In genomic region chr1:159067699-159068621, GRCh38 we compare ENCODE assay signal across 9 cellular contexts. TPM values are rescaled to one million over a fixed set of nuclear protein-coding genes. Genes with fewer than 3 reads are reported as not detected.
DNase-seq lines count a peak whose midpoint lies in the region; ATAC-seq, FAIRE-seq and TF ChIP-seq lines count a peak whose summit lies in the region.
"Had no signal": no experiment of that assay in that cellular context is flagged by ENCODE, and none has a peak within 500 bp of the region (broad histone marks: within the 10 kb centered on the region; RNA-seq: fewer than 3 reads in every experiment).

No MANE protein-coding gene starts in this region.

- DNase-seq in GM12891 (ENCODE audit: insufficient read length, low spot score) (no peak), HL-60 (ENCODE audit: low read depth in 1 of 2, low spot score in 1 of 2) (peak; percentile 45 to 71), bronchial epithelial cell (ENCODE audit: low read depth) (peak; percentile 46), uterus (no peak), cerebellar nuclear complex (lab: John Stamatoyannopoulos, UW) (no peak), MCF 10A (ENCODE audit: unreplicated experiment) (no peak)
- DNase-seq in stimulated activated naive CD8-positive, alpha-beta T cell treated with anti-CD3 and anti-CD28 coated beads, Interleukin-15, amount 100 ng/mL, for 72 hours = no peak

- FAIRE-seq in GM12891 (lab: Jason Lieb, UNC) (peak; percentile 95), bronchial epithelial cell (lab: Jason Lieb, UNC) (no peak)
- FAIRE-seq: colon had no signal

- peak; percentile 90 for ATAC-seq in GM21423 (IDR thresholded peaks at IDR 0.05; ENCODE audit: unreplicated experiment)
- ATAC-seq in stimulated activated naive CD8-positive, alpha-beta T cell treated with anti-CD3 and anti-CD28 coated beads, Interleukin-15, amount 100 ng/mL, for 72 hours = peak; percentile 62

- TF ChIP-seq POLR2A in GM12891 (IDR thresholded peaks at IDR 0.05; ENCODE audit: low read depth, low read length) (0 out of 2 replicates have a peak, but pooled peaks have one; percentile 27), uterus (IDR thresholded peaks at IDR 0.05) (no peak)

- CTCF ChIA-PET in MCF 10A (lab: Yijun Ruan, JAX) = interaction anchor here (0.6 to 7.0 kb wide), 14 partner anchors 8 to 1102 kb away, joined by 3 to 119 read pairs (median 4); partner anchors contain the start of gene AIM2

- no peaks in the 10 kb centered on the region for H3K9me3 Mint-ChIP-seq in stimulated activated naive CD8-positive, alpha-beta T cell treated with anti-CD3 and anti-CD28 coated beads, Interleukin-15, amount 100 ng/mL, for 72 hours
- no peaks in the 10 kb centered on the region for H3K9me3 Mint-ChIP-seq in MCF 10A (ENCODE audit: unreplicated experiment)

- H3K27ac ChIP-seq in HL-60 (replicated peaks) (no peak overlapping the region), uterus (no peak overlapping the region)

- H3K27me3 ChIP-seq in HL-60 (ENCODE audit: insufficient read depth, poor library complexity, severe bottlenecking) (no peaks in the 10 kb centered on the region), bronchial epithelial cell (ENCODE audit: control insufficient read depth, insufficient read depth, low read length) (no peaks in the 10 kb centered on the region), uterus (no peaks in the 10 kb centered on the region)

- TF ChIP-seq CTCF in HL-60 (IDR thresholded peaks at IDR 0.05; ENCODE audit: insufficient read depth, low read length) = no peak
- TF ChIP-seq CTCF in bronchial epithelial cell (IDR thresholded peaks at IDR 0.05; ENCODE audit: insufficient read depth, low read length, severe bottlenecking) = no peak
- no peak for TF ChIP-seq CTCF in uterus (IDR thresholded peaks at IDR 0.05)
- no peak for TF ChIP-seq CTCF in MCF 10A (IDR thresholded peaks at IDR 0.05; ENCODE audit: unreplicated experiment)

- H3K27ac Mint-ChIP-seq in stimulated activated naive CD8-positive, alpha-beta T cell treated with anti-CD3 and anti-CD28 coated beads, Interleukin-15, amount 100 ng/mL, for 72 hours = peak overlapping the region; percentile 94 to 96
- H3K27ac Mint-ChIP-seq in MCF 10A (ENCODE audit: low read depth, unreplicated experiment) = no peak overlapping the region

- H3K27me3 Mint-ChIP-seq in stimulated activated naive CD8-positive, alpha-beta T cell treated with anti-CD3 and anti-CD28 coated beads, Interleukin-15, amount 100 ng/mL, for 72 hours = peaks cover 8% of the 10 kb centered on the region
- no peaks in the 10 kb centered on the region for H3K27me3 Mint-ChIP-seq in MCF 10A (ENCODE audit: insufficient read depth, unreplicated experiment)

- no TSS peak for BruUV-seq in MCF 10A (replicated peaks; lab: Mats Ljungman, UMichigan)

- no peak overlapping the region; the same call in 1 of the 2 replicates for H3K4me3 ChIP-seq in HL-60 (replicated peaks; ENCODE audit: insufficient read depth, low read length)
- no peak overlapping the region for H3K4me3 ChIP-seq in bronchial epithelial cell (ENCODE audit: low read depth, low read length)
- no peak overlapping the region for H3K4me3 ChIP-seq in uterus

- H3K36me3 Mint-ChIP-seq in MCF 10A (ENCODE audit: insufficient read depth, unreplicated experiment) = no peaks in the 10 kb centered on the region

- intact Hi-C loops in uterus (cut with DNase I; ENCODE audit: low total_unique reads) (no loop called here), MCF 10A (cut with micrococcal nuclease) (no loop called here)

- peak overlapping the region; percentile 71 to 77 for H3K4me3 Mint-ChIP-seq in stimulated activated naive CD8-positive, alpha-beta T cell treated with anti-CD3 and anti-CD28 coated beads, Interleukin-15, amount 100 ng/mL, for 72 hours
- no peak overlapping the region for H3K4me3 Mint-ChIP-seq in MCF 10A (ENCODE audit: unreplicated experiment)

- H3K9me3 ChIP-seq in uterus = no peaks in the 10 kb centered on the region

- peaks cover 0 to 4% of the 10 kb centered on the region in 2 donors for H3K4me1 ChIP-seq in uterus

- POLR2A ChIA-PET in MCF 10A (lab: Yijun Ruan, JAX) = interaction anchor here (0.7 to 1.3 kb wide), 4 partner anchors 11 to 266 kb away, joined by 3 to 4 read pairs (median 4); partner anchors contain the start of gene IFI16

- H3K36me3 ChIP-seq in bronchial epithelial cell (ENCODE audit: control insufficient read depth, insufficient read depth, low read length) (no peaks in the 10 kb centered on the region), uterus (no peaks in the 10 kb centered on the region)

- peaks cover 32% of the 10 kb centered on the region for H3K4me1 Mint-ChIP-seq in stimulated activated naive CD8-positive, alpha-beta T cell treated with anti-CD3 and anti-CD28 coated beads, Interleukin-15, amount 100 ng/mL, for 72 hours
- peaks cover 6% of the 10 kb centered on the region for H3K4me1 Mint-ChIP-seq in MCF 10A (ENCODE audit: insufficient read depth, unreplicated experiment)

TF ChIP-seq in GM12891, 5 proteins besides CTCF, POLR2A, EP300 and RAD21:
- TF ChIP-seq POU2F2 (IDR thresholded peaks at IDR 0.05; ENCODE audit: low read depth, low read length) (peak; percentile 88), SPI1 (IDR thresholded peaks at IDR 0.05; ENCODE audit: low read depth, low read length) (peak; percentile 94), PAX5 (IDR thresholded peaks at IDR 0.05; ENCODE audit: insufficient read depth, low read length, severe bottlenecking) (no peak), TAF1 (IDR thresholded peaks at IDR 0.05; ENCODE audit: low read depth, low read length) (no peak), POLR2AphosphoS5 (IDR thresholded peaks at IDR 0.05; ENCODE audit: low read depth, low read length) (no peak)

RNA-seq across cellular contexts. Expression of gene AIM2, which starts 8.6 kb away (rescaled TPM):
- 14.5 TPM for polyA plus RNA-seq in GM12891 (2012; ENCODE audit: low read depth, missing spikeins)
- total RNA-seq in bronchial epithelial cell (not detected in 2 replicates), uterus (1 to 10 TPM in 1 of 4 donors, under 1 TPM in 1, not detected in 2; 0.55 to 4.1 TPM), MCF 10A (2022) (not detected in 2 replicates)

RNA-seq across cellular contexts. Expression of gene IFI16, which starts 58.3 kb away (rescaled TPM):
- 164 TPM for polyA plus RNA-seq in GM12891 (2012; ENCODE audit: low read depth, missing spikeins)
- total RNA-seq in bronchial epithelial cell (34.0 and 54.7 TPM in 2 replicates), uterus (100 to 1,000 TPM in 1 of 4 donors, 10 to 100 TPM in 3; 41.9 to 114 (median 59.8) TPM), MCF 10A (2022) (139 and 163 TPM in 2 replicates)

Comparison
In these comparisons a context has a peak if more than half of its experiments do, and no peak if none do; other contexts are left out.
1. DNase-seq: peak in HL-60 (2 of 2) and bronchial epithelial cell (single experiment); none in GM12891 (single experiment), stimulated activated naive CD8-positive, alpha-beta T cell treated with anti-CD3 and anti-CD28 coated beads, Interleukin-15, amount 100 ng/mL, for 72 hours (0 of 2), uterus (0 of 2), cerebellar nuclear complex (0 of 2) and MCF 10A (single experiment).